Comparison of ENCODE assay signal across 7 cellular contexts in genomic region chr16:27312580-27313421, GRCh38. TPM values are rescaled to one million over a fixed set of nuclear protein-coding genes. Genes with fewer than 3 reads are reported as not detected.
DNase-seq lines count a peak whose midpoint lies in the region; ATAC-seq, FAIRE-seq and TF ChIP-seq lines count a peak whose summit lies in the region.

No MANE protein-coding gene starts in this region.

- H3K27ac ChIP-seq in keratinocyte (ENCODE audit: control insufficient read depth, insufficient read depth, low read length) (peak overlapping the region; percentile 90), stomach smooth muscle (ENCODE audit: low read length) (peak overlapping the region; percentile 97)

- TF ChIP-seq CTCF in keratinocyte (optimal IDR thresholded peaks at IDR 0.05 in 1 of 3, IDR thresholded peaks at IDR 0.05 in 1 of 3, conservative IDR thresholded peaks at IDR 0.05 in 1 of 3; ENCODE audit: extremely low read depth in 1 of 3, insufficient read depth in 2 of 3, low read length in 3 of 3): no peak
- no peak for TF ChIP-seq CTCF in GM13977 (IDR thresholded peaks at IDR 0.05; ENCODE audit: extremely low read depth, insufficient read depth, missing control alignments)

- H3K4me1 ChIP-seq in keratinocyte (ENCODE audit: control insufficient read depth, extremely low read depth, insufficient read depth, low read length) (peaks cover 30% of the 10 kb centered on the region), stomach smooth muscle (ENCODE audit: control insufficient read depth, insufficient read depth, low read length) (peaks cover 34% of the 10 kb centered on the region)

- H3K27me3 Mint-ChIP-seq in IgD-negative memory B cell: peaks cover 5% of the 10 kb centered on the region
- H3K27me3 Mint-ChIP-seq in activated naive CD8-positive, alpha-beta T cell treated with anti-CD3 and anti-CD28 coated beads, Interleukin-2, amount 10 ng/mL, durations not matched to agents 7 days and 5 days: peaks cover 5% of the 10 kb centered on the region

- H3K4me1 Mint-ChIP-seq in IgD-negative memory B cell: peaks cover 17 to 36% (median 31%) of the 10 kb centered on the region in 3 donors
- peaks cover 24% of the 10 kb centered on the region for H3K4me1 Mint-ChIP-seq in activated naive CD8-positive, alpha-beta T cell treated with anti-CD3 and anti-CD28 coated beads, Interleukin-2, amount 10 ng/mL, durations not matched to agents 7 days and 5 days

- no peaks in the 10 kb centered on the region for H3K36me3 Mint-ChIP-seq in IgD-negative memory B cell
- H3K36me3 Mint-ChIP-seq in activated naive CD8-positive, alpha-beta T cell treated with anti-CD3 and anti-CD28 coated beads, Interleukin-2, amount 10 ng/mL, durations not matched to agents 7 days and 5 days: peaks cover 24% of the 10 kb centered on the region

- dilution Hi-C loops in keratinocyte (cut with MboI; ENCODE audit: extremely low pct_ligation_motif_present, low sequenced_read_pairs): no loop called here

- H3K36me3 ChIP-seq in keratinocyte (ENCODE audit: control insufficient read depth in 2 of 2, extremely low read depth in 1 of 2, insufficient read depth in 2 of 2, low read length in 2 of 2) (peaks cover 0 to 4% of the 10 kb centered on the region in 2 experiments), stomach smooth muscle (ENCODE audit: control insufficient read depth in 2 of 2, insufficient read depth in 2 of 2, low read length in 2 of 2) (no peaks in the 10 kb centered on the region)

- H3K79me2 ChIP-seq in keratinocyte (ENCODE audit: control insufficient read depth, insufficient read depth, low read length): peaks cover 13% of the 10 kb centered on the region

- no peaks in the 10 kb centered on the region for H4K20me1 ChIP-seq in keratinocyte (ENCODE audit: control insufficient read depth, extremely low read depth, insufficient read depth, low read length)

- no peaks in the 10 kb centered on the region for H3K9me1 ChIP-seq in keratinocyte (ENCODE audit: control insufficient read depth, extremely low read depth, insufficient read depth, low read length)

- H3K9me3 Mint-ChIP-seq in IgD-negative memory B cell: peaks cover 0 to 2% (median 0%) of the 10 kb centered on the region in 3 donors
- H3K9me3 Mint-ChIP-seq in activated naive CD8-positive, alpha-beta T cell treated with anti-CD3 and anti-CD28 coated beads, Interleukin-2, amount 10 ng/mL, durations not matched to agents 7 days and 5 days: no peaks in the 10 kb centered on the region

- FAIRE-seq in keratinocyte (lab: Jason Lieb, UNC): peak; percentile 48

- POLR2A ChIA-PET in activated naive CD8-positive, alpha-beta T cell treated with anti-CD3 and anti-CD28 coated beads, Interleukin-2, amount 10 ng/mL, durations not matched to agents 7 days and 5 days (lab: Charles Lee): interaction anchor here (0.7 to 1.6 kb wide), 8 partner anchors 28 to 139 kb away, joined by 3 to 11 read pairs (median 4); partner anchors contain the start of gene KDM8

- ATAC-seq in activated naive CD8-positive, alpha-beta T cell treated with anti-CD3 and anti-CD28 coated beads, Interleukin-2, amount 10 ng/mL, durations not matched to agents 7 days and 5 days (ENCODE audit: low read depth): no peak
- no peak for ATAC-seq in HG02973 (IDR thresholded peaks at IDR 0.05; ENCODE audit: unreplicated experiment)

- H3K9me3 ChIP-seq in keratinocyte (ENCODE audit: control insufficient read depth, low read depth, low read length): no peaks in the 10 kb centered on the region
- H3K9me3 ChIP-seq in stomach smooth muscle (ENCODE audit: control insufficient read depth in 2 of 2, low read length in 2 of 2): no peaks in the 10 kb centered on the region

- peak overlapping the region; percentile 83 to 95 (median 84) for H3K27ac Mint-ChIP-seq in IgD-negative memory B cell
- peak overlapping the region; percentile 87 for H3K27ac Mint-ChIP-seq in activated naive CD8-positive, alpha-beta T cell treated with anti-CD3 and anti-CD28 coated beads, Interleukin-2, amount 10 ng/mL, durations not matched to agents 7 days and 5 days

- H3K27me3 ChIP-seq in keratinocyte (ENCODE audit: control insufficient read depth, extremely low read depth, insufficient read depth, low read length) (no peaks in the 10 kb centered on the region), stomach smooth muscle (ENCODE audit: control insufficient read depth in 1 of 2, insufficient read depth in 2 of 2, low read length in 2 of 2) (no peaks in the 10 kb centered on the region)

- peak overlapping the region; percentile 56 for H2AFZ ChIP-seq in keratinocyte (ENCODE audit: control insufficient read depth, low read length)

- in situ Hi-C loops in GM13977 (cut with MboI; ENCODE audit: low pct_unique_long_range_greater_than_20kb, low sequenced_read_pairs, unreplicated experiment): no loop called here

- DNase-seq in activated naive CD8-positive, alpha-beta T cell treated with anti-CD3 and anti-CD28 coated beads, Interleukin-2, amount 10 ng/mL, durations not matched to agents 7 days and 5 days: no peak
- DNase-seq in keratinocyte (ENCODE audit: low read depth, low spot score) (no peak), SW480 (ENCODE audit: low spot score) (no peak), GM13977 (ENCODE audit: low spot score) (no peak)

- peak overlapping the region; percentile 96 for H3K9ac ChIP-seq in keratinocyte (ENCODE audit: control insufficient read depth, extremely low read depth, insufficient read depth, low read length)
- peak overlapping the region; percentile 75 to 91 for H3K9ac ChIP-seq in stomach smooth muscle (ENCODE audit: low read length in 2 of 2)

- H3K4me3 ChIP-seq in keratinocyte (ENCODE audit: control insufficient read depth in 2 of 3, extremely low read depth in 1 of 3, insufficient read depth in 2 of 3, low read depth in 1 of 3, low read length in 3 of 3) (peak overlapping the region; percentile 80 to 97 (median 91)), stomach smooth muscle (ENCODE audit: low read length in 2 of 2) (peak overlapping the region; percentile 61 to 86)

- H3K4me3 Mint-ChIP-seq in IgD-negative memory B cell: peak overlapping the region; percentile 82 to 94 (median 89)
- peak overlapping the region; percentile 87 for H3K4me3 Mint-ChIP-seq in activated naive CD8-positive, alpha-beta T cell treated with anti-CD3 and anti-CD28 coated beads, Interleukin-2, amount 10 ng/mL, durations not matched to agents 7 days and 5 days

- peak overlapping the region; percentile 69 for H3K4me2 ChIP-seq in keratinocyte (ENCODE audit: control insufficient read depth, extremely low read depth, insufficient read depth, low read depth, low read length)

RNA-seq across cellular contexts. Expression of gene IL4R, which starts 1.0 kb away (rescaled TPM):
- 69.6 TPM for polyA plus RNA-seq in IgD-negative memory B cell
- total RNA-seq in activated naive CD8-positive, alpha-beta T cell treated with anti-CD3 and anti-CD28 coated beads, Interleukin-2, amount 10 ng/mL, durations not matched to agents 7 days and 5 days: 100 to 1,000 TPM; 215 TPM
- polyA plus RNA-seq in keratinocyte: 60.5 to 79.1 TPM (median 77.8 TPM) in 3 replicates
- 27.2 TPM for polyA plus RNA-seq in keratinocyte (2011; ENCODE audit: low read depth)
- polyA plus RNA-seq in keratinocyte (2011; cell fraction: cytosol; rRNA removed): 31.6 and 39.6 TPM in 2 replicates
- polyA plus RNA-seq in keratinocyte (2011; cell fraction: nucleus; rRNA removed): 153 and 169 TPM in 2 replicates
- polyA plus RNA-seq in keratinocyte (2012; ENCODE audit: low replicate concordance): 48.6 and 66.4 TPM in 2 replicates
- 90.9 to 242 TPM (median 99.7 TPM) in 3 replicates for polyA minus RNA-seq in keratinocyte
- 54.3 TPM for polyA minus RNA-seq in keratinocyte (2011; cell fraction: cytosol; rRNA and poly(A)+ RNA removed)
- 107 and 118 TPM in 2 replicates for polyA minus RNA-seq in keratinocyte (2011; cell fraction: nucleus; rRNA and poly(A)+ RNA removed)

RNA-seq across cellular contexts. Expression of gene NSMCE1, which starts 44.2 kb away (rescaled TPM):
- polyA plus RNA-seq in IgD-negative memory B cell: 78.1 TPM
- 10 to 100 TPM; 69.0 to 75.6 TPM for total RNA-seq in activated naive CD8-positive, alpha-beta T cell treated with anti-CD3 and anti-CD28 coated beads, Interleukin-2, amount 10 ng/mL, durations not matched to agents 7 days and 5 days
- polyA plus RNA-seq in keratinocyte: 54.7 to 59.8 TPM (median 55.9 TPM) in 3 replicates
- polyA plus RNA-seq in keratinocyte (2011; ENCODE audit: low read depth): 118 TPM
- 38.0 and 44.0 TPM in 2 replicates for polyA plus RNA-seq in keratinocyte (2011; cell fraction: cytosol; rRNA removed)
- 22.4 and 22.7 TPM in 2 replicates for polyA plus RNA-seq in keratinocyte (2011; cell fraction: nucleus; rRNA removed)
- polyA plus RNA-seq in keratinocyte (2012; ENCODE audit: low replicate concordance): 80.7 and 111 TPM in 2 replicates
- 45.9 to 271 TPM (median 55.7 TPM) in 3 replicates for polyA minus RNA-seq in keratinocyte
- polyA minus RNA-seq in keratinocyte (2011; cell fraction: cytosol; rRNA and poly(A)+ RNA removed): 30.9 TPM
- polyA minus RNA-seq in keratinocyte (2011; cell fraction: nucleus; rRNA and poly(A)+ RNA removed): 15.0 and 16.2 TPM in 2 replicates
